ENCODE assay signal across 10 cellular contexts in genomic region chr1:1861761-1862310, GRCh38. TPM values are rescaled to one million over a fixed set of nuclear protein-coding genes. Genes with fewer than 3 reads are reported as not detected.
DNase-seq lines count a peak whose midpoint lies in the region; ATAC-seq and TF ChIP-seq lines count a peak whose summit lies in the region.
"Not testable (repeated sequence)": the region's sequence is repeated elsewhere in the genome, so short reads cannot be mapped to it uniquely, and the experiment has no call there.
"Had no signal": no experiment of that assay in that cellular context is flagged by ENCODE, and none has a peak within 500 bp of the region (broad histone marks: within the 10 kb centered on the region; RNA-seq: fewer than 3 reads in every experiment).

No MANE protein-coding gene starts in this region.

- H3K9me2 ChIP-seq in GM23248 (ENCODE audit: insufficient read depth); Karpas-422 (replicated peaks; ENCODE audit: insufficient read depth, low read length): not testable (repeated sequence)

- peaks cover 100% of the 10 kb centered on the region in 11 experiments for H4K20me1 ChIP-seq in BLaER1 treated with 17β-estradiol and CSF1 and Interleukin-3, amounts not matched to agents 10 nM and 100 nM
- peaks cover 70% of the 10 kb centered on the region for H4K20me1 ChIP-seq in GM23248 (ENCODE audit: insufficient read depth)
- peaks cover 77% of the 10 kb centered on the region for H4K20me1 ChIP-seq in Karpas-422 (ENCODE audit: insufficient read depth, low read depth, low read length)

- not testable (repeated sequence) for TF ChIP-seq POLR2A in heart left ventricle (IDR thresholded peaks at IDR 0.05)

- H3K4me3 Mint-ChIP-seq in chondrocyte (ENCODE audit: unreplicated experiment); natural killer cell; stimulated activated memory B cell treated with anti-CD40 and anti-IgM and Interleukin-4, amounts not matched to agents 10 μg/mL and 1 μg/mL and 100 μg/mL, for 72 hours: not testable (repeated sequence)

- H3K27ac Mint-ChIP-seq in chondrocyte (ENCODE audit: unreplicated experiment) (peak overlapping the region; percentile 65), natural killer cell (peak overlapping the region; percentile 40 to 74)
- peak overlapping the region; percentile 42 for H3K27ac Mint-ChIP-seq in stimulated activated memory B cell treated with anti-CD40 and anti-IgM and Interleukin-4, amounts not matched to agents 10 μg/mL and 1 μg/mL and 100 μg/mL, for 72 hours

- peak overlapping the region; percentile 60 to 96 (median 78) for H3K4me2 ChIP-seq in BLaER1 treated with 17β-estradiol and CSF1 and Interleukin-3, amounts not matched to agents 10 nM and 100 nM
- H3K4me2 ChIP-seq in GM23248 (ENCODE audit: unreplicated experiment), result not testable (repeated sequence)
- H3K4me2 ChIP-seq in Karpas-422 (ENCODE audit: low read depth, low read length, poor library complexity, severe bottlenecking), result peak overlapping the region; percentile 22

- peak overlapping the region; percentile 20 to 65 (median 51); a peak in 20 of 22 replicates for H3K9ac ChIP-seq in BLaER1 treated with 17β-estradiol and CSF1 and Interleukin-3, amounts not matched to agents 10 nM and 100 nM
- H3K9ac ChIP-seq in GM23248, result not testable (repeated sequence)
- H3K9ac ChIP-seq in Karpas-422 (ENCODE audit: low read length), result peak overlapping the region; percentile 56

- ATAC-seq in heart left ventricle; natural killer cell; stimulated activated memory B cell treated with anti-CD40 and anti-IgM and Interleukin-4, amounts not matched to agents 10 μg/mL and 1 μg/mL and 100 μg/mL, for 72 hours: not testable (repeated sequence)

- not testable (repeated sequence) for H3K4me3 ChIP-seq in BLaER1 treated with 17β-estradiol and CSF1 and Interleukin-3, amounts not matched to agents 10 nM and 100 nM; GM23248; Karpas-422 (ENCODE audit: low read length); heart left ventricle

- H3K4me1 ChIP-seq in BLaER1 treated with 17β-estradiol and CSF1 and Interleukin-3, amounts not matched to agents 10 nM and 100 nM, result peaks cover 99 to 100% (median 100%) of the 10 kb centered on the region in 10 experiments
- H3K4me1 ChIP-seq in GM23248 (ENCODE audit: insufficient read depth) (peaks cover 64% of the 10 kb centered on the region), Karpas-422 (ENCODE audit: low read length) (peaks cover 97% of the 10 kb centered on the region), heart left ventricle (peaks cover 19 to 98% (median 84%) of the 10 kb centered on the region in 12 donors)

- H3K4me1 Mint-ChIP-seq in chondrocyte (ENCODE audit: low read depth) (peaks cover 74% of the 10 kb centered on the region), natural killer cell (peaks cover 64 to 68% of the 10 kb centered on the region in 2 donors)
- H3K4me1 Mint-ChIP-seq in stimulated activated memory B cell treated with anti-CD40 and anti-IgM and Interleukin-4, amounts not matched to agents 10 μg/mL and 1 μg/mL and 100 μg/mL, for 72 hours, result peaks cover 85% of the 10 kb centered on the region

- H3K27me3 Mint-ChIP-seq in chondrocyte (ENCODE audit: low read depth); natural killer cell (ENCODE audit: low read depth in 2 of 2); stimulated activated memory B cell treated with anti-CD40 and anti-IgM and Interleukin-4, amounts not matched to agents 10 μg/mL and 1 μg/mL and 100 μg/mL, for 72 hours: not testable (repeated sequence)

- peaks cover 100% of the 10 kb centered on the region for H3K79me2 ChIP-seq in GM23248 (ENCODE audit: insufficient read depth)
- peaks cover 100% of the 10 kb centered on the region for H3K79me2 ChIP-seq in Karpas-422 (ENCODE audit: low read length)

- peaks cover 0 to 64% (median 25%) of the 10 kb centered on the region in 11 experiments; a peak in 16 of 22 replicates for H3K36me3 ChIP-seq in BLaER1 treated with 17β-estradiol and CSF1 and Interleukin-3, amounts not matched to agents 10 nM and 100 nM
- not testable (repeated sequence) for H3K36me3 ChIP-seq in GM23248 (ENCODE audit: low read depth); heart left ventricle
- H3K36me3 ChIP-seq in Karpas-422 (ENCODE audit: insufficient read depth, low read length), result peaks cover 11% of the 10 kb centered on the region; the same call in 1 of the 2 replicates

- H3K9me3 Mint-ChIP-seq in chondrocyte (ENCODE audit: low read depth); natural killer cell; stimulated activated memory B cell treated with anti-CD40 and anti-IgM and Interleukin-4, amounts not matched to agents 10 μg/mL and 1 μg/mL and 100 μg/mL, for 72 hours: not testable (repeated sequence)

- not testable (repeated sequence) for DNase-seq in GM23248, Karpas-422, heart left ventricle, natural killer cell
- DNase-seq in chondrocyte (ENCODE audit: low spot score), result peak; percentile 52

- not testable (repeated sequence) for H3K36me3 Mint-ChIP-seq in chondrocyte (ENCODE audit: low read depth); natural killer cell; stimulated activated memory B cell treated with anti-CD40 and anti-IgM and Interleukin-4, amounts not matched to agents 10 μg/mL and 1 μg/mL and 100 μg/mL, for 72 hours

- H3K9me3 ChIP-seq in BLaER1 treated with 17β-estradiol and CSF1 and Interleukin-3, amounts not matched to agents 10 nM and 100 nM (replicated peaks in 1 of 11); GM23248 (ENCODE audit: low read depth); Karpas-422 (ENCODE audit: low read length); heart left ventricle: not testable (repeated sequence)

- peaks cover 55% of the 10 kb centered on the region for H3F3A ChIP-seq in GM23248 (ENCODE audit: insufficient read depth)

- H3K27me3 ChIP-seq in BLaER1 treated with 17β-estradiol and CSF1 and Interleukin-3, amounts not matched to agents 10 nM and 100 nM; GM23248 (replicated peaks; ENCODE audit: insufficient read depth); Karpas-422 (ENCODE audit: low read length); heart left ventricle: not testable (repeated sequence)

- intact Hi-C loops in heart left ventricle (cut with DNase I), result loop anchor here in 1 of 10 donors (5.0 kb wide), 1 partner anchor 45 kb away; no protein-coding TSS in a partner anchor
- intact Hi-C loops in natural killer cell (cut with micrococcal nuclease), result not testable (repeated sequence)

- in situ Hi-C loops in GM23248 (cut with MboI), result not testable (repeated sequence)

- not testable (repeated sequence) for H2AFZ ChIP-seq in GM23248; Karpas-422 (ENCODE audit: low read length)

- TF ChIP-seq CTCF in VCaP (conservative IDR thresholded peaks at IDR 0.05); chondrocyte (IDR thresholded peaks at IDR 0.05); heart left ventricle (IDR thresholded peaks at IDR 0.05); natural killer cell (IDR thresholded peaks at IDR 0.05): not testable (repeated sequence)

- WGBS in GM23248 (ENCODE audit: low coverage in 1 of 2, low lambda C conversion rate in 2 of 2, missing lambda C conversion rate in 2 of 2), 2 experiments, result 92 to 94% methylated on average over 12 to 13 of the region's 13 CpGs
- WGBS in heart left ventricle, 4 donors, result 73 to 90% (median 82%) methylated on average over 11 to 13 of the region's 13 CpGs

- peak overlapping the region in 10 of 11 experiments; percentile 25 to 77 (median 61); a peak in 19 of 22 replicates for H3K27ac ChIP-seq in BLaER1 treated with 17β-estradiol and CSF1 and Interleukin-3, amounts not matched to agents 10 nM and 100 nM
- peak overlapping the region; percentile 59; the same call in 1 of the 2 replicates for H3K27ac ChIP-seq in GM23248
- peak overlapping the region; percentile 83 for H3K27ac ChIP-seq in Karpas-422 (ENCODE audit: low read length)
- peak overlapping the region; percentile 99 for H3K27ac ChIP-seq in VCaP
- H3K27ac ChIP-seq in heart left ventricle, result peak overlapping the region in 8 of 12 donors; percentile 2 to 89 (median 62)

RNA-seq across cellular contexts. Expression of gene GNB1, which starts 29.1 kb away (rescaled TPM):
- 87.6 and 97.7 TPM in 2 replicates for total RNA-seq in GM23248 (2014; rRNA removed; shearing (Covaris generic))
- polyA plus RNA-seq in GM23248 (2016; fragmentation: Nextera tagmentation; extraction: Ambion mirVana), result 92.0 and 148 TPM in 2 replicates
- 65.7 and 93.7 TPM in 2 replicates for total RNA-seq in Karpas-422 (2014; rRNA removed; shearing (Covaris generic); ENCODE audit: low replicate concordance)
- 419 to 543 TPM (median 538 TPM) in 3 replicates for total RNA-seq in chondrocyte
- total RNA-seq in heart left ventricle, result 100 to 1,000 TPM in 7 of 9 donors, 10 to 100 TPM in 2; 83.8 to 275 (median 172) TPM
- polyA plus RNA-seq in heart left ventricle, result 100 to 1,000 TPM in 1 of 2 donors, 10 to 100 TPM in 1; 52.9 to 181 TPM
- 100 to 1,000 TPM; 285 to 304 (median 289) TPM for total RNA-seq in natural killer cell

RNA-seq across cellular contexts. Expression of gene CALML6, which starts 53.2 kb away (rescaled TPM):
- total RNA-seq in GM23248 (2014; rRNA removed; shearing (Covaris generic)), result 0.11 and 0.51 TPM in 2 replicates
- polyA plus RNA-seq in GM23248 (2016; fragmentation: Nextera tagmentation; extraction: Ambion mirVana) (not detected in 2 replicates), heart left ventricle (not detected)
- 0.32 TPM in 1 of 2 replicates, not detected in the other for total RNA-seq in Karpas-422 (2014; rRNA removed; shearing (Covaris generic); ENCODE audit: low replicate concordance)
- total RNA-seq in chondrocyte (2.1 to 2.3 TPM (median 2.1 TPM) in 3 replicates), heart left ventricle (under 1 TPM in 3 of 9 donors, not detected in 6; 0.17 to 0.58 (median 0.29) TPM), natural killer cell (1 to 10 TPM; 2.1 to 3.9 (median 2.9) TPM)
- total RNA-seq: Right ventricle myocardium superior had no signal

RNA-seq across cellular contexts. Expression of gene TMEM52, which starts 57.2 kb away (rescaled TPM):
- total RNA-seq in GM23248 (2014; rRNA removed; shearing (Covaris generic)), result not detected in 2 replicates
- polyA plus RNA-seq in GM23248 (2016; fragmentation: Nextera tagmentation; extraction: Ambion mirVana) (0.28 and 0.40 TPM in 2 replicates), heart left ventricle (1 to 10 TPM; 1.6 to 7.9 TPM)
- not detected in 2 replicates for total RNA-seq in Karpas-422 (2014; rRNA removed; shearing (Covaris generic); ENCODE audit: low replicate concordance)
- total RNA-seq in chondrocyte (0.67 to 0.90 TPM (median 0.68 TPM) in 3 replicates), heart left ventricle (1 to 10 TPM in 6 of 9 donors, under 1 TPM in 3; 0.35 to 2.4 (median 1.1) TPM), natural killer cell (under 1 TPM in 1 of 3 donors, not detected in 2; 0.41 TPM)
- total RNA-seq: SK-MEL-5 had no signal
